1 cellular context compared by ENCODE assay signal in genomic region chr9:134742822-134743221, GRCh38.
TF ChIP-seq lines count a peak whose summit lies in the region.

No MANE protein-coding gene starts in this region.

TF ChIP-seq in H1, 55 proteins besides CTCF, POLR2A, EP300 and RAD21:
- TF ChIP-seq SP2 (IDR thresholded peaks at IDR 0.05; ENCODE audit: low read length) (no peak), TAF1 (IDR thresholded peaks at IDR 0.05; ENCODE audit: low read depth, low read length) (no peak), CREB1 (IDR thresholded peaks at IDR 0.05) (0 out of 2 replicates have a peak, but pooled peaks have one; percentile 32), SAP30 (IDR thresholded peaks at IDR 0.05; ENCODE audit: insufficient read depth, insufficient replicate concordance, low read length) (no peak), GABPA (IDR thresholded peaks at IDR 0.05; ENCODE audit: borderline replicate concordance, insufficient read depth, low read length) (0 out of 2 replicates have a peak, but pooled peaks have one; percentile 70)
- TF ChIP-seq, protein P1, sequence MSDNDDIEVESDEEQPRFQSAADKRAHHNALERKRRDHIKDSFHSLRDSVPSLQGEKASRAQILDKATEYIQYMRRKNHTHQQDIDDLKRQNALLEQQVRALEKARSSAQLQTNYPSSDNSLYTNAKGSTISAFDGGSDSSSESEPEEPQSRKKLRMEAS (IDR thresholded peaks at IDR 0.05), result 0 out of 2 replicates have a peak, but pooled peaks have one; percentile 28
